ENCODE assay signal across 17 cellular contexts in genomic region chr12:130920711-130921381, GRCh38. TPM values are rescaled to one million over a fixed set of nuclear protein-coding genes. Genes with fewer than 3 reads are reported as not detected.
A peak's percentile ranks its signal among the peaks of the same experiment; 100 is the strongest.
DNase-seq lines count a peak whose midpoint lies in the region; ATAC-seq and TF ChIP-seq lines count a peak whose summit lies in the region.
"Had no signal": no experiment of that assay in that cellular context is flagged by ENCODE, and none has a peak within 500 bp of the region (broad histone marks: within the 10 kb centered on the region; RNA-seq: fewer than 3 reads in every experiment).

No MANE protein-coding gene starts in this region.

- H3K9me3 ChIP-seq in aorta (ENCODE audit: control insufficient read depth, low read length), result peaks cover 3% of the 10 kb centered on the region

- intact Hi-C loops in Right ventricle myocardium inferior (cut with DNase I), result no loop called here
- intact Hi-C loops in cardiac septum (cut with DNase I), result loop anchor here (2.0 kb wide), 1 partner anchor 212 kb away; no protein-coding TSS in a partner anchor
- intact Hi-C loops in aorta (cut with DNase I), result no loop called here
- intact Hi-C loops in activated CD4-positive, alpha-beta T cell treated with anti-CD3 and anti-CD28 coated beads for 36 hours (cut with DNase I, micrococcal nuclease), result no loop called here

- WGBS in aorta, 2 donors, result 23 to 24% methylated on average over 8 of the region's 8 CpGs

- peaks cover 42% of the 10 kb centered on the region for H3K4me1 Mint-ChIP-seq in nephron
- H3K4me1 Mint-ChIP-seq in activated CD4-positive, alpha-beta T cell treated with anti-CD3 and anti-CD28 coated beads for 36 hours, result no peaks in the 10 kb centered on the region
- no peaks in the 10 kb centered on the region for H3K4me1 Mint-ChIP-seq in effector memory CD8-positive, alpha-beta T cell (ENCODE audit: low read depth in 2 of 2)

- peak overlapping the region in 2 of 3 experiments; percentile 1 to 10 for H3K27ac Mint-ChIP-seq in nephron
- H3K27ac Mint-ChIP-seq in activated CD4-positive, alpha-beta T cell treated with anti-CD3 and anti-CD28 coated beads for 36 hours, result no peak overlapping the region
- no peak overlapping the region for H3K27ac Mint-ChIP-seq in effector memory CD8-positive, alpha-beta T cell
- H3K27ac Mint-ChIP-seq: activated naive CD8-positive, alpha-beta T cell; natural killer cell had no signal

- H3K4me3 Mint-ChIP-seq in nephron, result no peak overlapping the region
- H3K4me3 Mint-ChIP-seq in activated CD4-positive, alpha-beta T cell treated with anti-CD3 and anti-CD28 coated beads for 36 hours, result no peak overlapping the region
- no peak overlapping the region for H3K4me3 Mint-ChIP-seq in effector memory CD8-positive, alpha-beta T cell
- H3K4me3 Mint-ChIP-seq: activated naive CD8-positive, alpha-beta T cell; natural killer cell had no signal

- no peaks in the 10 kb centered on the region for H3K27me3 ChIP-seq in aorta (ENCODE audit: control insufficient read depth in 1 of 2, insufficient read depth in 2 of 2, low read length in 1 of 2)

- peaks cover 17% of the 10 kb centered on the region for H3K27me3 Mint-ChIP-seq in nephron (ENCODE audit: low read depth)
- H3K27me3 Mint-ChIP-seq in activated CD4-positive, alpha-beta T cell treated with anti-CD3 and anti-CD28 coated beads for 36 hours, result peaks cover 43% of the 10 kb centered on the region
- peaks cover 64 to 92% of the 10 kb centered on the region in 2 donors for H3K27me3 Mint-ChIP-seq in effector memory CD8-positive, alpha-beta T cell

- no peaks in the 10 kb centered on the region for H3K4me1 ChIP-seq in aorta (ENCODE audit: control insufficient read depth in 1 of 2, insufficient read depth in 2 of 2, low read length in 2 of 2)

- POLR2A ChIA-PET in activated CD4-positive, alpha-beta T cell treated with anti-CD3 and anti-CD28 coated beads for 36 hours (lab: Charles Lee), result no interaction called here

- ATAC-seq in Right ventricle myocardium inferior (peak; percentile 82), aorta (ENCODE audit: low FRiP score) (peak; percentile 81), GM18909 (IDR thresholded peaks at IDR 0.05; ENCODE audit: poor library complexity, unreplicated experiment) (no peak)
- no peak for ATAC-seq in activated CD4-positive, alpha-beta T cell treated with anti-CD3 and anti-CD28 coated beads for 36 hours
- no peak for ATAC-seq in effector memory CD8-positive, alpha-beta T cell (replicated peaks)
- ATAC-seq: natural killer cell had no signal

- H3K27ac ChIP-seq in aorta (ENCODE audit: low read depth in 1 of 2, low read length in 2 of 2), result no peak overlapping the region
- H3K27ac ChIP-seq: WERI-Rb-1 had no signal

- CTCF ChIA-PET in activated CD4-positive, alpha-beta T cell treated with anti-CD3 and anti-CD28 coated beads for 36 hours (lab: Charles Lee), result interaction anchor here (0.8 kb wide), 1 partner anchor 12 kb away, joined by 3 read pairs; no protein-coding TSS in a partner anchor

- H3K9me3 Mint-ChIP-seq in nephron, result peaks cover 2% of the 10 kb centered on the region
- H3K9me3 Mint-ChIP-seq in activated CD4-positive, alpha-beta T cell treated with anti-CD3 and anti-CD28 coated beads for 36 hours (ENCODE audit: low read depth), result no peaks in the 10 kb centered on the region
- no peaks in the 10 kb centered on the region for H3K9me3 Mint-ChIP-seq in effector memory CD8-positive, alpha-beta T cell
- H3K9me3 Mint-ChIP-seq: natural killer cell had no signal

- no peak for TF ChIP-seq CTCF in fibroblast of the aortic adventitia (IDR thresholded peaks at IDR 0.05; ENCODE audit: insufficient read depth, low read length)
- TF ChIP-seq CTCF in nephron (IDR thresholded peaks at IDR 0.05; ENCODE audit: unreplicated experiment in 3 of 3), result no peak

- DNase-seq in Right ventricle myocardium inferior (ENCODE audit: missing footprints), result peak; percentile 90
- DNase-seq in cardiac septum (ENCODE audit: low spot score), result no peak
- peak; percentile 97 for DNase-seq in fibroblast of the aortic adventitia (ENCODE audit: low read depth)
- DNase-seq in aorta, result peak; percentile 82
- DNase-seq in activated CD4-positive, alpha-beta T cell treated with anti-CD3 and anti-CD28 coated beads for 36 hours, result no peak
- no peak for DNase-seq in effector memory CD8-positive, alpha-beta T cell
- DNase-seq: 8988T; foreskin melanocyte; natural killer cell; NCI-H1930; NK-92 treated with Interleukin-12 subunit alpha and Interleukin-12 subunit beta, amount 100 ng/mL, for 24 hours; substantia nigra; WERI-Rb-1 had no signal

- H3K36me3 Mint-ChIP-seq in nephron (ENCODE audit: low read depth), result no peaks in the 10 kb centered on the region
- H3K36me3 Mint-ChIP-seq in activated CD4-positive, alpha-beta T cell treated with anti-CD3 and anti-CD28 coated beads for 36 hours (ENCODE audit: low read depth), result no peaks in the 10 kb centered on the region
- H3K36me3 Mint-ChIP-seq in effector memory CD8-positive, alpha-beta T cell (ENCODE audit: insufficient read depth), result peaks cover 4% of the 10 kb centered on the region
- H3K36me3 Mint-ChIP-seq: activated naive CD8-positive, alpha-beta T cell; natural killer cell had no signal

- H3K4me3 ChIP-seq in fibroblast of the aortic adventitia (ENCODE audit: low read depth, low read length) (no peak overlapping the region), aorta (ENCODE audit: low read length in 2 of 2) (no peak overlapping the region)

- no peaks in the 10 kb centered on the region for H3K36me3 ChIP-seq in aorta (ENCODE audit: control insufficient read depth in 1 of 2, insufficient read depth in 2 of 2, low read length in 1 of 2)
- H3K36me3 ChIP-seq: WERI-Rb-1 had no signal

RNA-seq across cellular contexts. Expression of gene ADGRD1, which starts 32.9 kb away (rescaled TPM):
- 89.1 TPM for total RNA-seq in Right ventricle myocardium inferior
- total RNA-seq in cardiac septum, result 54.6 TPM
- total RNA-seq in fibroblast of the aortic adventitia (ENCODE audit: low replicate concordance), result 1.2 and 22.3 TPM in 2 replicates
- 10 to 100 TPM; 59.2 to 97.6 TPM for total RNA-seq in aorta
- 1 to 10 TPM; 2.1 to 2.9 TPM for polyA plus RNA-seq in aorta
- 1 to 10 TPM; 1.8 to 2.3 TPM for total RNA-seq in activated CD4-positive, alpha-beta T cell treated with anti-CD3 and anti-CD28 coated beads for 36 hours
- total RNA-seq: LHCN-M2 had no signal

RNA-seq across cellular contexts. Expression of gene RAN, which starts 49.0 kb away (rescaled TPM):
- total RNA-seq in Right ventricle myocardium inferior, result 253 TPM
- total RNA-seq in cardiac septum, result 344 TPM
- 475 and 564 TPM in 2 replicates for total RNA-seq in fibroblast of the aortic adventitia (ENCODE audit: low replicate concordance)
- total RNA-seq in aorta, result 100 to 1,000 TPM; 233 to 304 TPM
- polyA plus RNA-seq in aorta, result 100 to 1,000 TPM; 158 to 210 TPM
- total RNA-seq in activated CD4-positive, alpha-beta T cell treated with anti-CD3 and anti-CD28 coated beads for 36 hours, result 1,000 to 10,000 TPM; 1,919 to 2,242 TPM

Comparison
In these comparisons a context has a peak if more than half of its experiments do, and no peak if none do; other contexts are left out.
1. DNase-seq: peak in Right ventricle myocardium inferior (single experiment), fibroblast of the aortic adventitia (single experiment) and aorta (2 of 2); none in cardiac septum (single experiment), activated CD4-positive, alpha-beta T cell treated with anti-CD3 and anti-CD28 coated beads for 36 hours (single experiment) and effector memory CD8-positive, alpha-beta T cell (0 of 3).
2. ATAC-seq: peak in Right ventricle myocardium inferior (single experiment) and aorta (single experiment); none in activated CD4-positive, alpha-beta T cell treated with anti-CD3 and anti-CD28 coated beads for 36 hours (single experiment), effector memory CD8-positive, alpha-beta T cell (single experiment) and GM18909 (single experiment).
3. H3K27ac Mint-ChIP-seq: peak in nephron (2 of 3); none in activated CD4-positive, alpha-beta T cell treated with anti-CD3 and anti-CD28 coated beads for 36 hours (single experiment) and effector memory CD8-positive, alpha-beta T cell (0 of 2).